In the genomic region with DNA sequence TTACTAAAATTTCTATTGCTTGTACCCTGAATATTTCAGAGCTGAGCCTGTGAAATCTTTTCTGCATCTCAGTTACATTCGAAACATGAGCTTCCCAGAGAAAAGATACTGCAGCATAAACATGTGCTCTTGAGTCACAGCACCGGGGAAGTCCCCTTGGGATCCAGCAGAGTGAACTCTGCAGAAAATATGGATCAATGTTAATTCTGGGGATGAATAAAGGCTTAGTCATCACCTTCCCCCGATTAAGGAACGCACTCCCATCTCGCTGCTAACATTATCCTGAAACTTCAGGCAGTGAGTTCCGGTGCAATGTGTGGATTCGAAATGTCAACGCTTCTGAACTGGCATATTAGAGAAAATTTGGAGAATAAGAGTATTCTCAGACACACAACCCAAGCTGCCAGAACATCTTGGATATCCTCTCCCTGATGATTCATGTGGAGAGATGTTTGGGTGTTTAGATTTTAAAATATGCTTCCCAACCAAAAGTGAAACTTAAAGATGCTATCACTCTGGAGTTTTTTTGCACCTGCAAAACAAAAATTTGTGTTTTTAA, we compare ENCODE assay signal across 9 cellular contexts.
DNase-seq lines count a peak whose midpoint lies in the region; ATAC-seq and TF ChIP-seq lines count a peak whose summit lies in the region.
"Had no signal": no experiment of that assay in that cellular context is flagged by ENCODE, and none has a peak within 500 bp of the region (broad histone marks: within the 10 kb centered on the region; RNA-seq: fewer than 3 reads in every experiment).

No MANE protein-coding gene starts in this region.

- no peak for TF ChIP-seq CTCF in HEK293 (tag by site-specific recombination; IDR thresholded peaks at IDR 0.05)
- TF ChIP-seq CTCF in foreskin keratinocyte (conservative IDR thresholded peaks at IDR 0.05) = no peak

- no peak overlapping the region for H3K27ac ChIP-seq in HEK293 (ENCODE audit: extremely low read depth, low read depth, low read length)
- peak overlapping the region; percentile 94 for H3K27ac ChIP-seq in foreskin keratinocyte

- CTCF ChIA-PET in HEK293 (lab: Yijun Ruan, JAX) = interaction anchor here (0.6 kb wide), 1 partner anchor 48 kb away, joined by 3 read pairs; no protein-coding TSS in a partner anchor

- POLR2A ChIA-PET in HEK293 (lab: Yijun Ruan, JAX) = no interaction called here

- H3K4me1 ChIP-seq in HEK293 (ENCODE audit: control insufficient read depth, insufficient read depth, low read length) = no peaks in the 10 kb centered on the region
- peaks cover 21% of the 10 kb centered on the region for H3K4me1 ChIP-seq in foreskin keratinocyte

- H3K27me3 Mint-ChIP-seq in T-helper 17 cell = no peaks in the 10 kb centered on the region
- H3K27me3 Mint-ChIP-seq: activated naive CD4-positive, alpha-beta T cell treated with anti-CD3 and anti-CD28 coated beads, Interleukin-2, amount 50 U/mL, for 24 hours had no signal

- H3K4me3 ChIP-seq in HEK293 (ENCODE audit: low read depth, low read length) (no peak overlapping the region), skeletal muscle cell (ENCODE audit: low read depth, low read length) (peak overlapping the region; percentile 30)

- H3K27ac Mint-ChIP-seq in T-helper 17 cell = no peak overlapping the region
- H3K27ac Mint-ChIP-seq: activated naive CD4-positive, alpha-beta T cell treated with anti-CD3 and anti-CD28 coated beads, Interleukin-2, amount 50 U/mL, for 24 hours had no signal

- peak overlapping the region; percentile 57 for H3K4me3 Mint-ChIP-seq in T-helper 17 cell
- H3K4me3 Mint-ChIP-seq: activated naive CD4-positive, alpha-beta T cell treated with anti-CD3 and anti-CD28 coated beads, Interleukin-2, amount 50 U/mL, for 24 hours had no signal

- peaks cover 2% of the 10 kb centered on the region for H3K36me3 Mint-ChIP-seq in T-helper 17 cell (ENCODE audit: low read depth)

- DNase-seq in T-helper 17 cell = no peak
- peak; percentile 90 to 95 for DNase-seq in foreskin keratinocyte
- peak; percentile 93 for DNase-seq in skeletal muscle cell (ENCODE audit: low read depth)
- DNase-seq in NK-92 (lab: John Stamatoyannopoulos, UW; ENCODE audit: unreplicated experiment) = no peak
- no peak for DNase-seq in left colon
- no peak for DNase-seq in NCI-H1105 treated with DMSO at 0.1 percent for 48 hours (lab: John Stamatoyannopoulos, UW)
- DNase-seq in NCI-H82 (lab: John Stamatoyannopoulos, UW) = no peak

- H3K27me3 ChIP-seq in foreskin keratinocyte = no peaks in the 10 kb centered on the region

- H3K9me3 ChIP-seq in HEK293 (ENCODE audit: control insufficient read depth, insufficient read depth, low read depth, low read length) (no peaks in the 10 kb centered on the region), T-helper 17 cell (ENCODE audit: control insufficient read depth, low read length, poor library complexity, severe bottlenecking) (no peaks in the 10 kb centered on the region)

- ATAC-seq in T-helper 17 cell = no peak
- peak; percentile 93 for ATAC-seq in foreskin keratinocyte
- no peak for ATAC-seq in left colon

- H3K4me1 Mint-ChIP-seq in T-helper 17 cell = peaks cover 39% of the 10 kb centered on the region

- peaks cover 0 to 13% of the 10 kb centered on the region in 2 experiments; a peak in 1 of 3 replicates for H3K36me3 ChIP-seq in HEK293 (ENCODE audit: control insufficient read depth in 2 of 2, insufficient read depth in 1 of 2, low read length in 2 of 2)

- intact Hi-C loops in left colon (cut with DNase I, micrococcal nuclease) = loop anchor here in 1 of 2 donors (10.0 kb wide), 2 partner anchors 91 to 151 kb away; partner anchors contain the start of gene IRF2

TF ChIP-seq in HEK293, 187 proteins besides CTCF, POLR2A, EP300 and RAD21:
- TF ChIP-seq ZNF513 (tag by site-specific recombination; IDR thresholded peaks at IDR 0.05) (no peak), ZNF133 (tag by site-specific recombination; IDR thresholded peaks at IDR 0.05) (no peak), ZBTB21 (tag by site-specific recombination; IDR thresholded peaks at IDR 0.05) (no peak), ZBTB17 (tag by site-specific recombination; IDR thresholded peaks at IDR 0.05) (peak; percentile 51; the same call in 1 of the 2 replicates), ZNF10 (tag by site-specific recombination; IDR thresholded peaks at IDR 0.05) (peak; percentile 61; the same call in 1 of the 2 replicates), RBAK (tag by site-specific recombination; IDR thresholded peaks at IDR 0.05) (no peak), ZNF146 (tag by site-specific recombination; IDR thresholded peaks at IDR 0.05) (no peak)

Comparison
In these comparisons a context has a peak if more than half of its experiments do, and no peak if none do; other contexts are left out.
1. DNase-seq: peak in foreskin keratinocyte (2 of 2) and skeletal muscle cell (single experiment); none in T-helper 17 cell (0 of 3), NK-92 (single experiment), left colon (0 of 2), NCI-H1105 treated with DMSO at 0.1 percent for 48 hours (single experiment) and NCI-H82 (single experiment).